Comparison of ENCODE assay signal across 1 cellular context in the genomic region with DNA sequence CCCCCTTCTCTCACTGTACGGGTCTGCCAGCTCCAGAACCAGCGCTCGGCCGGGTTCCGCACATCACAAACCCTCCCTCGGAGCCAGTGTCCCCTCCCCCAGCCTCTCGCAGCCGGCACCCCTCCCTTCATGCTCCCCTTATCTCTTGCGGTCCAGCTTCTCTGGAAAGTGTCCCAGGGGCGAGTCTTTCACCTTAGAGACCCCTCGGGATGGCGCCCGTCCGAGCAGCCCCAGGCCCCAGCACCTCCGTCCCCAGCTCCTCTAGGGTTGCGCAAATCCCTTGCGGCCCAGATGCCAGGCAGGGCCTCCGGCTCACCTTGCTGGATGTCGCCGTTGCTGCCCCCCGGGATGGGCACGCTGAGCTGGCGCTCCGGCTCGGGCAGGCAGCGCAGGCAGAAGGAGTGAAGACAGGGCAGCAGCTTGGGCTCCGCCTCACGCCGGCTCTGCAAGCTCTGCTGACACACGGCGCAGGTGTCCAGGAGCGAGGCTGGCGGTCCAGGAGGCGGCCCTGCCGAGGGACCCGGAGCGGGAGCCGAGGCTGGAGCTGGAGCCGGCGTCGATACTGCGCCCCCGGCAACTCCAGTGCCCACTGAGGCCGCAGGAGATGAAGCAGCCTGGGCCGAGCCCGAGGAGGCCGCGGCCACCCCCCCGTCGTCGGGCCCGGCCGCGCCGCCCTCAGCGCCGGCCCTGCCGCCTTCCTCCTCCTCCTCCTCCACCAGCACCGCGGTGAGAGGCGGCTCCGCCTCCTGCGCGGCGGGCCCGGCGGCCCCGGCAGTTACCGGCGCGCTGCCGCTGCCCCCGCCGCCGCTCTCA.
TF ChIP-seq lines count a peak whose summit lies in the region.

No MANE protein-coding gene starts in this region.

TF ChIP-seq in K562, 482 proteins besides CTCF, POLR2A, EP300 and RAD21 (continued from another document and continues in another):
- TF ChIP-seq, protein P1, sequence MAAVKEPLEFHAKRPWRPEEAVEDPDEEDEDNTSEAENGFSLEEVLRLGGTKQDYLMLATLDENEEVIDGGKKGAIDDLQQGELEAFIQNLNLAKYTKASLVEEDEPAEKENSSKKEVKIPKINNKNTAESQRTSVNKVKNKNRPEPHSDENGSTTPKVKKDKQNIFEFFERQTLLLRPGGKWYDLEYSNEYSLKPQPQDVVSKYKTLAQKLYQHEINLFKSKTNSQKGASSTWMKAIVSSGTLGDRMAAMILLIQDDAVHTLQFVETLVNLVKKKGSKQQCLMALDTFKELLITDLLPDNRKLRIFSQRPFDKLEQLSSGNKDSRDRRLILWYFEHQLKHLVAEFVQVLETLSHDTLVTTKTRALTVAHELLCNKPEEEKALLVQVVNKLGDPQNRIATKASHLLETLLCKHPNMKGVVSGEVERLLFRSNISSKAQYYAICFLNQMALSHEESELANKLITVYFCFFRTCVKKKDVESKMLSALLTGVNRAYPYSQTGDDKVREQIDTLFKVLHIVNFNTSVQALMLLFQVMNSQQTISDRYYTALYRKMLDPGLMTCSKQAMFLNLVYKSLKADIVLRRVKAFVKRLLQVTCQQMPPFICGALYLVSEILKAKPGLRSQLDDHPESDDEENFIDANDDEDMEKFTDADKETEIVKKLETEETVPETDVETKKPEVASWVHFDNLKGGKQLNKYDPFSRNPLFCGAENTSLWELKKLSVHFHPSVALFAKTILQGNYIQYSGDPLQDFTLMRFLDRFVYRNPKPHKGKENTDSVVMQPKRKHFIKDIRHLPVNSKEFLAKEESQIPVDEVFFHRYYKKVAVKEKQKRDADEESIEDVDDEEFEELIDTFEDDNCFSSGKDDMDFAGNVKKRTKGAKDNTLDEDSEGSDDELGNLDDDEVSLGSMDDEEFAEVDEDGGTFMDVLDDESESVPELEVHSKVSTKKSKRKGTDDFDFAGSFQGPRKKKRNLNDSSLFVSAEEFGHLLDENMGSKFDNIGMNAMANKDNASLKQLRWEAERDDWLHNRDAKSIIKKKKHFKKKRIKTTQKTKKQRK (IDR thresholded peaks at IDR 0.05; ENCODE audit: borderline replicate concordance, low read depth, low read length): no peak
- TF ChIP-seq BRCA1 (IDR thresholded peaks at IDR 0.05) (no peak), BRCA1 (CRISPR knock-in tag; IDR thresholded peaks at IDR 0.05) (no peak), EWSR1 (IDR thresholded peaks at IDR 0.05; ENCODE audit: borderline replicate concordance, low read depth, partially characterized antibody) (no peak), PHF20 (IDR thresholded peaks at IDR 0.05; ENCODE audit: partially characterized antibody) (no peak), HEY1 (CRISPR knock-in tag; IDR thresholded peaks at IDR 0.05; ENCODE audit: borderline replicate concordance) (no peak), MIER1 (IDR thresholded peaks at IDR 0.05; ENCODE audit: low read depth) (no peak; the same call in 1 of the 2 replicates), TARDBP (IDR thresholded peaks at IDR 0.05) (no peak), L3MBTL2 (IDR thresholded peaks at IDR 0.05) (no peak), CHD2 (IDR thresholded peaks at IDR 0.05; ENCODE audit: low read depth, low read length) (peak; percentile 59), ZNF140 (CRISPR knock-in tag; IDR thresholded peaks at IDR 0.05) (no peak), MYNN (IDR thresholded peaks at IDR 0.05) (0 out of 2 replicates have a peak, but pooled peaks have one; percentile 63), MYNN (CRISPR knock-in tag; IDR thresholded peaks at IDR 0.05) (no peak), MEF2D (tag; conservative IDR thresholded peaks at IDR 0.05; ENCODE audit: low read depth) (no peak), HDAC8 (tag; IDR thresholded peaks at IDR 0.05) (no peak), NELFE (IDR thresholded peaks at IDR 0.05; ENCODE audit: insufficient read depth, insufficient read length) (no peak), CBFB (CRISPR knock-in tag; IDR thresholded peaks at IDR 0.05) (peak; percentile 78; the same call in 1 of the 2 replicates)
- TF ChIP-seq, protein P2, sequence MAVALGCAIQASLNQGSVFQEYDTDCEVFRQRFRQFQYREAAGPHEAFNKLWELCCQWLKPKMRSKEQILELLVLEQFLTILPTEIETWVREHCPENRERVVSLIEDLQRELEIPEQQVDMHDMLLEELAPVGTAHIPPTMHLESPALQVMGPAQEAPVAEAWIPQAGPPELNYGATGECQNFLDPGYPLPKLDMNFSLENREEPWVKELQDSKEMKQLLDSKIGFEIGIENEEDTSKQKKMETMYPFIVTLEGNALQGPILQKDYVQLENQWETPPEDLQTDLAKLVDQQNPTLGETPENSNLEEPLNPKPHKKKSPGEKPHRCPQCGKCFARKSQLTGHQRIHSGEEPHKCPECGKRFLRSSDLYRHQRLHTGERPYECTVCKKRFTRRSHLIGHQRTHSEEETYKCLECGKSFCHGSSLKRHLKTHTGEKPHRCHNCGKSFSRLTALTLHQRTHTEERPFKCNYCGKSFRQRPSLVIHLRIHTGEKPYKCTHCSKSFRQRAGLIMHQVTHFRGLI (CRISPR knock-in tag; IDR thresholded peaks at IDR 0.05): no peak
- TF ChIP-seq, protein P3, sequence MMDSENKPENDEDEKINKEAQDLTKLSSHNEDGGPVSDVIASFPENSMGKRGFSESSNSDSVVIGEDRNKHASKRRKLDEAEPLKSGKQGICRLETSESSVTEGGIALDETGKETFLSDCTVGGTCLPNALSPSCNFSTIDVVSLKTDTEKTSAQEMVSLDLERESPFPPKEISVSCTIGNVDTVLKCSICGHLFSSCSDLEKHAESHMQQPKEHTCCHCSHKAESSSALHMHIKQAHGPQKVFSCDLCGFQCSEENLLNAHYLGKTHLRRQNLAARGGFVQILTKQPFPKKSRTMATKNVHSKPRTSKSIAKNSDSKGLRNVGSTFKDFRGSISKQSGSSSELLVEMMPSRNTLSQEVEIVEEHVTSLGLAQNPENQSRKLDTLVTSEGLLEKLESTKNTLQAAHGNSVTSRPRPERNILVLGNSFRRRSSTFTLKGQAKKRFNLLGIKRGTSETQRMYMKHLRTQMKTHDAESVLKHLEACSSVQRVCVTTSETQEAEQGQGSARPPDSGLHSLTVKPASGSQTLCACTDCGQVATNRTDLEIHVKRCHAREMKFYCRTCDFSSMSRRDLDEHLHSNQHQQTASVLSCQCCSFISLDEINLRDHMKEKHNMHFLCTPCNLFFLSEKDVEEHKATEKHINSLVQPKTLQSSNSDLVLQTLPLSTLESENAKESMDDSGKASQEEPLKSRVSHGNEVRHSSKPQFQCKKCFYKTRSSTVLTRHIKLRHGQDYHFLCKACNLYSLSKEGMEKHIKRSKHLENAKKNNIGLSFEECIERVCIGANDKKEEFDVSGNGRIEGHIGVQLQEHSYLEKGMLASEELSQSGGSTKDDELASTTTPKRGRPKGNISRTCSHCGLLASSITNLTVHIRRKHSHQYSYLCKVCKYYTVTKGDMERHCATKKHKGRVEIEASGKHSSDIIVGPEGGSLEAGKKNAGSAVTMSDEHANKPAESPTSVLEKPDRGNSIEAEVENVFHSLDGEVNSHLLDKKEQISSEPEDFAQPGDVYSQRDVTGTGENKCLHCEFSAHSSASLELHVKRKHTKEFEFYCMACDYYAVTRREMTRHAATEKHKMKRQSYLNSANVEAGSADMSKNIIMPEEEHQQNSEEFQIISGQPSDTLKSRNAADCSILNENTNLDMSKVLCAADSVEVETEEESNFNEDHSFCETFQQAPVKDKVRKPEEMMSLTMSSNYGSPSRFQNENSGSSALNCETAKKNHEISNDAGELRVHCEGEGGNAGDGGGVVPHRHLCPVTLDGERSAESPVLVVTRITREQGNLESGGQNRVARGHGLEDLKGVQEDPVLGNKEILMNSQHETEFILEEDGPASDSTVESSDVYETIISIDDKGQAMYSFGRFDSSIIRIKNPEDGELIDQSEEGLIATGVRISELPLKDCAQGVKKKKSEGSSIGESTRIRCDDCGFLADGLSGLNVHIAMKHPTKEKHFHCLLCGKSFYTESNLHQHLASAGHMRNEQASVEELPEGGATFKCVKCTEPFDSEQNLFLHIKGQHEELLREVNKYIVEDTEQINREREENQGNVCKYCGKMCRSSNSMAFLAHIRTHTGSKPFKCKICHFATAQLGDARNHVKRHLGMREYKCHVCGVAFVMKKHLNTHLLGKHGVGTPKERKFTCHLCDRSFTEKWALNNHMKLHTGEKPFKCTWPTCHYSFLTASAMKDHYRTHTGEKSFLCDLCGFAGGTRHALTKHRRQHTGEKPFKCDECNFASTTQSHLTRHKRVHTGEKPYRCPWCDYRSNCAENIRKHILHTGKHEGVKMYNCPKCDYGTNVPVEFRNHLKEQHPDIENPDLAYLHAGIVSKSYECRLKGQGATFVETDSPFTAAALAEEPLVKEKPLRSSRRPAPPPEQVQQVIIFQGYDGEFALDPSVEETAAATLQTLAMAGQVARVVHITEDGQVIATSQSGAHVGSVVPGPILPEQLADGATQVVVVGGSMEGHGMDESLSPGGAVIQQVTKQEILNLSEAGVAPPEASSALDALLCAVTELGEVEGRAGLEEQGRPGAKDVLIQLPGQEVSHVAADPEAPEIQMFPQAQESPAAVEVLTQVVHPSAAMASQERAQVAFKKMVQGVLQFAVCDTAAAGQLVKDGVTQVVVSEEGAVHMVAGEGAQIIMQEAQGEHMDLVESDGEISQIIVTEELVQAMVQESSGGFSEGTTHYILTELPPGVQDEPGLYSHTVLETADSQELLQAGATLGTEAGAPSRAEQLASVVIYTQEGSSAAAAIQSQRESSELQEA (IDR thresholded peaks at IDR 0.05; ENCODE audit: low read depth): 0 out of 2 replicates have a peak, but pooled peaks have one; percentile 2
- TF ChIP-seq, protein P4, sequence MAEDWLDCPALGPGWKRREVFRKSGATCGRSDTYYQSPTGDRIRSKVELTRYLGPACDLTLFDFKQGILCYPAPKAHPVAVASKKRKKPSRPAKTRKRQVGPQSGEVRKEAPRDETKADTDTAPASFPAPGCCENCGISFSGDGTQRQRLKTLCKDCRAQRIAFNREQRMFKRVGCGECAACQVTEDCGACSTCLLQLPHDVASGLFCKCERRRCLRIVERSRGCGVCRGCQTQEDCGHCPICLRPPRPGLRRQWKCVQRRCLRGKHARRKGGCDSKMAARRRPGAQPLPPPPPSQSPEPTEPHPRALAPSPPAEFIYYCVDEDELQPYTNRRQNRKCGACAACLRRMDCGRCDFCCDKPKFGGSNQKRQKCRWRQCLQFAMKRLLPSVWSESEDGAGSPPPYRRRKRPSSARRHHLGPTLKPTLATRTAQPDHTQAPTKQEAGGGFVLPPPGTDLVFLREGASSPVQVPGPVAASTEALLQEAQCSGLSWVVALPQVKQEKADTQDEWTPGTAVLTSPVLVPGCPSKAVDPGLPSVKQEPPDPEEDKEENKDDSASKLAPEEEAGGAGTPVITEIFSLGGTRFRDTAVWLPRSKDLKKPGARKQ (CRISPR knock-in tag; IDR thresholded peaks at IDR 0.05): no peak
- TF ChIP-seq, protein P5, sequence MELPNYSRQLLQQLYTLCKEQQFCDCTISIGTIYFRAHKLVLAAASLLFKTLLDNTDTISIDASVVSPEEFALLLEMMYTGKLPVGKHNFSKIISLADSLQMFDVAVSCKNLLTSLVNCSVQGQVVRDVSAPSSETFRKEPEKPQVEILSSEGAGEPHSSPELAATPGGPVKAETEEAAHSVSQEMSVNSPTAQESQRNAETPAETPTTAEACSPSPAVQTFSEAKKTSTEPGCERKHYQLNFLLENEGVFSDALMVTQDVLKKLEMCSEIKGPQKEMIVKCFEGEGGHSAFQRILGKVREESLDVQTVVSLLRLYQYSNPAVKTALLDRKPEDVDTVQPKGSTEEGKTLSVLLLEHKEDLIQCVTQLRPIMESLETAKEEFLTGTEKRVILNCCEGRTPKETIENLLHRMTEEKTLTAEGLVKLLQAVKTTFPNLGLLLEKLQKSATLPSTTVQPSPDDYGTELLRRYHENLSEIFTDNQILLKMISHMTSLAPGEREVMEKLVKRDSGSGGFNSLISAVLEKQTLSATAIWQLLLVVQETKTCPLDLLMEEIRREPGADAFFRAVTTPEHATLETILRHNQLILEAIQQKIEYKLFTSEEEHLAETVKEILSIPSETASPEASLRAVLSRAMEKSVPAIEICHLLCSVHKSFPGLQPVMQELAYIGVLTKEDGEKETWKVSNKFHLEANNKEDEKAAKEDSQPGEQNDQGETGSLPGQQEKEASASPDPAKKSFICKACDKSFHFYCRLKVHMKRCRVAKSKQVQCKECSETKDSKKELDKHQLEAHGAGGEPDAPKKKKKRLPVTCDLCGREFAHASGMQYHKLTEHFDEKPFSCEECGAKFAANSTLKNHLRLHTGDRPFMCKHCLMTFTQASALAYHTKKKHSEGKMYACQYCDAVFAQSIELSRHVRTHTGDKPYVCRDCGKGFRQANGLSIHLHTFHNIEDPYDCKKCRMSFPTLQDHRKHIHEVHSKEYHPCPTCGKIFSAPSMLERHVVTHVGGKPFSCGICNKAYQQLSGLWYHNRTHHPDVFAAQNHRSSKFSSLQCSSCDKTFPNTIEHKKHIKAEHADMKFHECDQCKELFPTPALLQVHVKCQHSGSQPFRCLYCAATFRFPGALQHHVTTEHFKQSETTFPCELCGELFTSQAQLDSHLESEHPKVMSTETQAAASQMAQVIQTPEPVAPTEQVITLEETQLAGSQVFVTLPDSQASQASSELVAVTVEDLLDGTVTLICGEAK (IDR thresholded peaks at IDR 0.05): no peak
- TF ChIP-seq, protein P5 (CRISPR knock-in tag; IDR thresholded peaks at IDR 0.05): no peak
